In genomic region chr11:96567667-96568066, GRCh38 we compare ENCODE assay signal across 18 cellular contexts.
A peak's percentile ranks its signal among the peaks of the same experiment; 100 is the strongest.
DNase-seq lines count a peak whose midpoint lies in the region; ATAC-seq, FAIRE-seq and TF ChIP-seq lines count a peak whose summit lies in the region.
"Had no signal": no experiment of that assay in that cellular context is flagged by ENCODE, and none has a peak within 500 bp of the region (broad histone marks: within the 10 kb centered on the region; RNA-seq: fewer than 3 reads in every experiment).

No MANE protein-coding gene starts in this region.

- H3K4me3 ChIP-seq in SK-N-SH (ENCODE audit: low read depth in 2 of 2, low read length in 1 of 2): no peak overlapping the region
- peak overlapping the region; percentile 54 for H3K4me3 ChIP-seq in GM23248
- no peak overlapping the region for H3K4me3 ChIP-seq in K562
- H3K4me3 ChIP-seq in neuron (ENCODE audit: low read length): no peak overlapping the region
- H3K4me3 ChIP-seq in left lung: no peak overlapping the region
- H3K4me3 ChIP-seq: colonic mucosa had no signal

- CTCF ChIA-PET in SK-N-SH (lab: Yijun Ruan, JAX) (interaction anchor here (1.1 kb wide), 1 partner anchor 9 kb away, joined by 3 read pairs; no protein-coding TSS in a partner anchor), K562 (lab: Yijun Ruan, JAX; ENCODE audit: low intra/inter-chr PET ratio) (no interaction called here)

- BruUV-seq in K562 (replicated peaks; lab: Mats Ljungman, UMichigan): no TSS peak

- H3K4me1 ChIP-seq in SK-N-SH (ENCODE audit: control insufficient read depth in 1 of 2, insufficient read depth in 2 of 2, low read depth in 1 of 2, low read length in 1 of 2): no peaks in the 10 kb centered on the region
- H3K4me1 ChIP-seq in GM23248 (ENCODE audit: insufficient read depth): no peaks in the 10 kb centered on the region
- H3K4me1 ChIP-seq in K562 (replicated peaks in 1 of 2; ENCODE audit: control insufficient read depth in 2 of 2, insufficient read depth in 2 of 2, low read length in 2 of 2): no peaks in the 10 kb centered on the region
- H3K4me1 ChIP-seq in neuron (ENCODE audit: insufficient read depth, low read length): no peaks in the 10 kb centered on the region
- no peaks in the 10 kb centered on the region for H3K4me1 ChIP-seq in left lung
- H3K4me1 ChIP-seq: colonic mucosa had no signal

- POLR2A ChIA-PET in SK-N-SH (lab: Yijun Ruan, JAX): no interaction called here
- POLR2A ChIA-PET in K562 (lab: Yijun Ruan, JAX): interaction anchor here (1.0 kb wide), 1 partner anchor 9 kb away, joined by 3 read pairs; no protein-coding TSS in a partner anchor

- no peak for TF ChIP-seq RAD21 in SK-N-SH (IDR thresholded peaks at IDR 0.05; ENCODE audit: low read length)
- TF ChIP-seq RAD21 in K562 (CRISPR knock-in tag; conservative IDR thresholded peaks at IDR 0.05 in 1 of 2, IDR thresholded peaks at IDR 0.05 in 1 of 2): no peak

- H3K79me2 ChIP-seq in SK-N-SH (ENCODE audit: insufficient read depth) (no peaks in the 10 kb centered on the region), GM23248 (ENCODE audit: insufficient read depth) (no peaks in the 10 kb centered on the region), K562 (ENCODE audit: control insufficient read depth, insufficient read depth, low read length) (no peaks in the 10 kb centered on the region)

- 26% methylated on average over 3 of the region's 3 CpGs for WGBS in SK-N-SH (ENCODE audit: low lambda C conversion rate)
- WGBS in GM23248 (ENCODE audit: low coverage in 1 of 2, low lambda C conversion rate in 2 of 2, missing lambda C conversion rate in 2 of 2), 2 experiments: 26 to 33% methylated on average over 3 of the region's 3 CpGs
- 32% methylated on average over 3 of the region's 3 CpGs for WGBS in K562 (ENCODE audit: insufficient coverage, low coverage, missing lambda C conversion rate)

- H3K27ac ChIP-seq in SK-N-SH (ENCODE audit: low read depth in 2 of 2, low read length in 1 of 2) (no peak overlapping the region), GM23248 (no peak overlapping the region), K562 (ENCODE audit: extremely low read depth, low read depth, low read length) (no peak overlapping the region), left lung (no peak overlapping the region)
- H3K27ac ChIP-seq: C4-2B, colonic mucosa had no signal

- H3K36me3 ChIP-seq in SK-N-SH (replicated peaks in 1 of 2; ENCODE audit: control insufficient read depth in 1 of 2, insufficient read depth in 2 of 2, low read length in 1 of 2) (no peaks in the 10 kb centered on the region), GM23248 (ENCODE audit: low read depth) (no peaks in the 10 kb centered on the region), K562 (ENCODE audit: control insufficient read depth, insufficient read depth, low read length) (no peaks in the 10 kb centered on the region), neuron (ENCODE audit: insufficient read depth, low read length) (no peaks in the 10 kb centered on the region), left lung (no peaks in the 10 kb centered on the region)
- H3K36me3 ChIP-seq: colonic mucosa had no signal

- DNase-seq in SK-N-SH (no peak), GM23248 (no peak), K562 (ENCODE audit: extremely low read depth in 1 of 4, low spot score in 3 of 4) (no peak), left lung (no peak), UCSD-AML1 (lab: John Stamatoyannopoulos, UW; ENCODE audit: unreplicated experiment) (no peak)
- DNase-seq: activated naive CD4-positive, alpha-beta T cell; colonic mucosa; foreskin melanocyte; KG1; NCI-H1105 treated with DMSO at 0.1 percent for 48 hours; NCI-H526 treated with DMSO at 0.1 percent for 48 hours; T-helper 9 cell had no signal

- H3K9me3 ChIP-seq in SK-N-SH: no peaks in the 10 kb centered on the region
- H3K9me3 ChIP-seq in GM23248 (ENCODE audit: low read depth): no peaks in the 10 kb centered on the region
- no peaks in the 10 kb centered on the region for H3K9me3 ChIP-seq in K562 (replicated peaks; ENCODE audit: control insufficient read depth, insufficient read depth, low read depth, low read length)
- H3K9me3 ChIP-seq in neuron (ENCODE audit: low read length): no peaks in the 10 kb centered on the region
- no peaks in the 10 kb centered on the region for H3K9me3 ChIP-seq in left lung
- H3K9me3 ChIP-seq: colonic mucosa had no signal

- H3K9ac ChIP-seq in SK-N-SH (no peak overlapping the region), GM23248 (peak overlapping the region; percentile 9; the same call in 1 of the 2 replicates), K562 (ENCODE audit: insufficient read depth in 1 of 2, low read depth in 2 of 2, low read length in 2 of 2) (no peak overlapping the region)

- H3F3A ChIP-seq in SK-N-SH (replicated peaks; ENCODE audit: insufficient read depth): no peaks in the 10 kb centered on the region
- H3F3A ChIP-seq in GM23248 (ENCODE audit: insufficient read depth): no peaks in the 10 kb centered on the region

- intact Hi-C loops in K562 (cut with micrococcal nuclease) (no loop called here), left lung (cut with DNase I) (no loop called here)

- H3K4me2 ChIP-seq in SK-N-SH (no peak overlapping the region), GM23248 (ENCODE audit: unreplicated experiment) (peak overlapping the region; percentile 66), K562 (ENCODE audit: insufficient read depth, low read length) (no peak overlapping the region)

- TF ChIP-seq EP300 in SK-N-SH (IDR thresholded peaks at IDR 0.05; ENCODE audit: borderline replicate concordance in 1 of 2, low read depth in 1 of 2, low read length in 1 of 2) (no peak), K562 (IDR thresholded peaks at IDR 0.05; ENCODE audit: low read length) (no peak)

- no peaks in the 10 kb centered on the region for H3K9me1 ChIP-seq in K562 (ENCODE audit: control insufficient read depth, insufficient read depth, low read length)

- H4K20me1 ChIP-seq in SK-N-SH (ENCODE audit: insufficient read depth): no peaks in the 10 kb centered on the region
- H4K20me1 ChIP-seq in GM23248 (ENCODE audit: insufficient read depth): no peaks in the 10 kb centered on the region
- no peaks in the 10 kb centered on the region for H4K20me1 ChIP-seq in K562 (replicated peaks; ENCODE audit: control insufficient read depth, insufficient read depth, low read length)

- FAIRE-seq in K562 (lab: Jason Lieb, UNC): no peak
- FAIRE-seq: A204.1 had no signal

- TF ChIP-seq CTCF in SK-N-SH (IDR thresholded peaks at IDR 0.05) (no peak), K562 (IDR thresholded peaks at IDR 0.05 in 2 of 3, conservative IDR thresholded peaks at IDR 0.05 in 1 of 3; ENCODE audit: insufficient read depth in 2 of 3, low read depth in 1 of 3, low read length in 3 of 3) (no peak), left lung (IDR thresholded peaks at IDR 0.05) (no peak)

- ATAC-seq in SK-N-SH treated with all-trans-retinoic acid at 6 μM for 48 hours: no peak
- no peak for ATAC-seq in K562
- no peak for ATAC-seq in left lung
- no peak for ATAC-seq in GM21717 (IDR thresholded peaks at IDR 0.05; ENCODE audit: unreplicated experiment)
- ATAC-seq: PC-3 had no signal

- no peaks in the 10 kb centered on the region for H3K27me3 ChIP-seq in SK-N-SH (ENCODE audit: insufficient read depth)
- no peaks in the 10 kb centered on the region for H3K27me3 ChIP-seq in GM23248 (replicated peaks; ENCODE audit: insufficient read depth)
- no peaks in the 10 kb centered on the region for H3K27me3 ChIP-seq in K562 (ENCODE audit: control insufficient read depth in 2 of 2, insufficient read depth in 2 of 2, low read length in 2 of 2)
- H3K27me3 ChIP-seq in neuron (ENCODE audit: insufficient read depth, low read length): no peaks in the 10 kb centered on the region
- no peaks in the 10 kb centered on the region for H3K27me3 ChIP-seq in left lung
- H3K27me3 ChIP-seq: colonic mucosa had no signal

- H2AFZ ChIP-seq in SK-N-SH (ENCODE audit: low read depth): peak overlapping the region; percentile 16; the same call in 1 of the 2 replicates
- peak overlapping the region; percentile 62 for H2AFZ ChIP-seq in GM23248
- 0 out of 2 replicates have a peak overlapping the region, but pooled peaks have one; percentile 33 for H2AFZ ChIP-seq in K562 (ENCODE audit: low read depth, low read length)
- peak overlapping the region; percentile 14 for H2AFZ ChIP-seq in neuron (ENCODE audit: low read depth, low read length)

- H3K9me2 ChIP-seq in SK-N-SH (no peaks in the 10 kb centered on the region), GM23248 (ENCODE audit: insufficient read depth) (no peaks in the 10 kb centered on the region)

- no peak for TF ChIP-seq POLR2A in K562 (conservative IDR thresholded peaks at IDR 0.05)

- in situ Hi-C loops in GM23248 (cut with MboI): no loop called here
- in situ Hi-C loops in K562 (cut with MboI): no loop called here

TF ChIP-seq in SK-N-SH, 30 proteins besides CTCF, POLR2A, EP300 and RAD21:
- TF ChIP-seq RXRA (IDR thresholded peaks at IDR 0.05; ENCODE audit: borderline replicate concordance, low read depth): no peak

TF ChIP-seq in SK-N-SH treated with all-trans-retinoic acid at 6 μM for 48 hours, 23 proteins besides CTCF, POLR2A, EP300 and RAD21 (continues in another document):
- no peak for TF ChIP-seq GLIS3 (CRISPR knock-in tag; IDR thresholded peaks at IDR 0.05)
- TF ChIP-seq ESRRG (CRISPR knock-in tag; IDR thresholded peaks at IDR 0.05): no peak
- TF ChIP-seq ZFP30 (CRISPR knock-in tag; IDR thresholded peaks at IDR 0.05): no peak
- TF ChIP-seq ZNF8 (CRISPR knock-in tag; IDR thresholded peaks at IDR 0.05): no peak
- TF ChIP-seq ZNF565 (CRISPR knock-in tag; conservative IDR thresholded peaks at IDR 0.05; ENCODE audit: low read depth): no peak
- TF ChIP-seq RARB (CRISPR knock-in tag; IDR thresholded peaks at IDR 0.05): no peak

TF ChIP-seq in K562, 482 proteins besides CTCF, POLR2A, EP300 and RAD21:
- TF ChIP-seq ERF (CRISPR knock-in tag; IDR thresholded peaks at IDR 0.05) (no peak), CAMTA2 (CRISPR knock-in tag; conservative IDR thresholded peaks at IDR 0.05) (no peak), MCM5 (IDR thresholded peaks at IDR 0.05; ENCODE audit: low read depth) (no peak), ZNF263 (CRISPR knock-in tag; IDR thresholded peaks at IDR 0.05; ENCODE audit: borderline replicate concordance) (no peak), CEBPB (tag; IDR thresholded peaks at IDR 0.05) (no peak), WHSC1 (IDR thresholded peaks at IDR 0.05; ENCODE audit: low read length) (no peak), RUNX1 (IDR thresholded peaks at IDR 0.05; ENCODE audit: low read depth) (no peak), GTF2F1 (IDR thresholded peaks at IDR 0.05; ENCODE audit: low read depth, low read length) (no peak), MBD2 (IDR thresholded peaks at IDR 0.05; ENCODE audit: borderline replicate concordance, low read depth) (no peak), POLR3A (IDR thresholded peaks at IDR 0.05; ENCODE audit: borderline replicate concordance, extremely low read depth, insufficient read depth, insufficient read length) (no peak), CBX3 (IDR thresholded peaks at IDR 0.05; ENCODE audit: borderline replicate concordance in 1 of 2, low read length in 2 of 2) (no peak), ILK (tag; IDR thresholded peaks at IDR 0.05; ENCODE audit: borderline replicate concordance, low read depth) (no peak), NFATC3 (IDR thresholded peaks at IDR 0.05) (no peak), MXI1 (IDR thresholded peaks at IDR 0.05; ENCODE audit: low read depth, low read length) (no peak)
TF ChIP-seq in K562: peak in this region for 0.
